In the genomic region with DNA sequence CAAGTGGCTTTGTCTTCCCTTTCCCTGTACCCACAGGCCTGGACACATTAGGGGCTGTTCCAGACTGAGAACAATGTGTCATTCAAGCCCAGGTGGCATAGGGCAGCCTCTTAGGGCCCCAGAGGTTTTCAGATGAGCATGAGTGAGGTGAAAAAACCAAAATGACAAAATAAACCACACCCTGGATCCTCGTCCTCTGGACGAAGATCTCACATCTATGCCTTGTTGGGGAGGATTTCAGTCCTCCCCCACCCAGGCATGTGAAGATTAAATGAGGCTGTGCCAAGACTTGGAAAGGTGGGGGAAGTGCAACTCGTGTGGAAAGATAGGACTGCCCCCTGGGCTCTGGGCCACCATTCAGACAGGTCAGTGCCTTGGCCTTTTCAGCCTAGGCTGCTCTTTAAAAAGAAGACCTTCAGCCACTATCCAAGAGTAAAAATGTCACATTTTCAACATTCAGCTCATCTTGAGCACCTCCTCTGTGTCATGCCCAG, we compare ENCODE assay signal across 11 cellular contexts. TPM values are rescaled to one million over a fixed set of nuclear protein-coding genes. Genes with fewer than 3 reads are reported as not detected.
DNase-seq lines count a peak whose midpoint lies in the region; ATAC-seq and TF ChIP-seq lines count a peak whose summit lies in the region.
"Had no signal": no experiment of that assay in that cellular context is flagged by ENCODE, and none has a peak within 500 bp of the region (broad histone marks: within the 10 kb centered on the region; RNA-seq: fewer than 3 reads in every experiment).

No MANE protein-coding gene starts in this region.

- TF ChIP-seq CTCF in CD8-positive, alpha-beta T cell (IDR thresholded peaks at IDR 0.05): no peak
- no peak for TF ChIP-seq CTCF in mucosa of descending colon (IDR thresholded peaks at IDR 0.05)
- no peak for TF ChIP-seq CTCF in uterus (IDR thresholded peaks at IDR 0.05)

- H3K36me3 Mint-ChIP-seq in CD8-positive, alpha-beta T cell: peaks cover 16% of the 10 kb centered on the region
- peaks cover 2% of the 10 kb centered on the region for H3K36me3 Mint-ChIP-seq in activated naive CD8-positive, alpha-beta T cell

- peak overlapping the region; percentile 11 for H3K4me3 Mint-ChIP-seq in CD8-positive, alpha-beta T cell
- peak overlapping the region; percentile 59 for H3K4me3 Mint-ChIP-seq in activated naive CD8-positive, alpha-beta T cell

- H3K4me1 Mint-ChIP-seq in CD8-positive, alpha-beta T cell (ENCODE audit: low read depth): peaks cover 70% of the 10 kb centered on the region
- peaks cover 77% of the 10 kb centered on the region for H3K4me1 Mint-ChIP-seq in activated naive CD8-positive, alpha-beta T cell (ENCODE audit: low read depth)

- no peak for TF ChIP-seq POLR2A in uterus (IDR thresholded peaks at IDR 0.05)

- H3K36me3 ChIP-seq in CD8-positive, alpha-beta T cell (ENCODE audit: insufficient read depth, low read length): peaks cover 4% of the 10 kb centered on the region
- H3K36me3 ChIP-seq in KOPT-K1 (ENCODE audit: insufficient read depth, low read length) (peaks cover 5% of the 10 kb centered on the region; the same call in 1 of the 2 replicates), mucosa of descending colon (ENCODE audit: low read depth) (no peaks in the 10 kb centered on the region), uterus (no peaks in the 10 kb centered on the region)

- H3K9me3 Mint-ChIP-seq in CD8-positive, alpha-beta T cell: no peaks in the 10 kb centered on the region
- no peaks in the 10 kb centered on the region for H3K9me3 Mint-ChIP-seq in activated naive CD8-positive, alpha-beta T cell (ENCODE audit: low read depth)

- H3K27me3 Mint-ChIP-seq in CD8-positive, alpha-beta T cell (ENCODE audit: low read depth): no peaks in the 10 kb centered on the region
- no peaks in the 10 kb centered on the region for H3K27me3 Mint-ChIP-seq in activated naive CD8-positive, alpha-beta T cell

- H3K27ac Mint-ChIP-seq in CD8-positive, alpha-beta T cell: peak overlapping the region; percentile 94
- H3K27ac Mint-ChIP-seq in activated naive CD8-positive, alpha-beta T cell: peak overlapping the region; percentile 82

- H3K27ac ChIP-seq in CD8-positive, alpha-beta T cell (ENCODE audit: low read depth, low read length): peak overlapping the region; percentile 38
- H3K27ac ChIP-seq in KOPT-K1 (ENCODE audit: low read depth, low read length, poor library complexity, severe bottlenecking): peak overlapping the region; percentile 74
- peak overlapping the region in 1 of 2 donors; percentile 5 for H3K27ac ChIP-seq in uterus
- H3K27ac ChIP-seq: VCaP had no signal

- no peak overlapping the region for H3K4me3 ChIP-seq in CD8-positive, alpha-beta T cell (ENCODE audit: low read depth, low read length)
- H3K4me3 ChIP-seq in mucosa of descending colon: no peak overlapping the region
- no peak overlapping the region for H3K4me3 ChIP-seq in uterus

- DNase-seq in CD8-positive, alpha-beta T cell: peak in 2 of 7 experiments; percentile 29 to 46
- no peak for DNase-seq in mucosa of descending colon
- no peak for DNase-seq in cerebellum (ENCODE audit: low spot score)
- no peak for DNase-seq in uterus
- DNase-seq in DMS53 (lab: John Stamatoyannopoulos, UW): no peak
- DNase-seq: NCI-H1694 treated with DMSO at 0.1 percent for 48 hours had no signal

- H3K9me3 ChIP-seq in CD8-positive, alpha-beta T cell (ENCODE audit: low read length): no peaks in the 10 kb centered on the region
- no peaks in the 10 kb centered on the region for H3K9me3 ChIP-seq in KOPT-K1 (ENCODE audit: insufficient read depth, low read length, poor library complexity, severe bottlenecking)
- no peaks in the 10 kb centered on the region for H3K9me3 ChIP-seq in mucosa of descending colon
- H3K9me3 ChIP-seq in uterus: no peaks in the 10 kb centered on the region

- CTCF ChIA-PET in CD8-positive, alpha-beta T cell (lab: Charles Lee): interaction anchor here (1.0 to 14.9 kb wide), 7 partner anchors 14 to 243 kb away, joined by 6 to 628 read pairs (median 71); a partner anchor contains a TSS

- POLR2A ChIA-PET in CD8-positive, alpha-beta T cell (lab: Charles Lee): interaction anchor here (1.0 to 4.9 kb wide), 2 partner anchors 68 to 165 kb away, joined by 3 to 75 read pairs; no protein-coding TSS in a partner anchor

- intact Hi-C loops in CD8-positive, alpha-beta T cell (cut with DNase I, micrococcal nuclease): loop anchor here (1.0 to 10.0 kb wide), 5 partner anchors 19 to 317 kb away; a partner anchor contains a TSS
- intact Hi-C loops in mucosa of descending colon (cut with DNase I, micrococcal nuclease): loop anchor here in 1 of 2 donors (10.0 kb wide), 1 partner anchor 177 kb away; no protein-coding TSS in a partner anchor
- intact Hi-C loops in uterus (cut with DNase I; ENCODE audit: low total_unique reads): loop anchor here (5.0 kb wide), 1 partner anchor 175 kb away; no protein-coding TSS in a partner anchor

- ATAC-seq in CD8-positive, alpha-beta T cell: peak; percentile 30
- ATAC-seq in mucosa of descending colon (peak; percentile 2), GM18873 (IDR thresholded peaks at IDR 0.05; ENCODE audit: low FRiP score, unreplicated experiment) (no peak)

- H3K27me3 ChIP-seq in CD8-positive, alpha-beta T cell (ENCODE audit: insufficient read depth, low read length): no peaks in the 10 kb centered on the region
- H3K27me3 ChIP-seq in uterus: no peaks in the 10 kb centered on the region

- H3K4me1 ChIP-seq in CD8-positive, alpha-beta T cell (ENCODE audit: insufficient read depth, low read length): peaks cover 62% of the 10 kb centered on the region
- H3K4me1 ChIP-seq in mucosa of descending colon (ENCODE audit: low read depth): peaks cover 4% of the 10 kb centered on the region
- no peaks in the 10 kb centered on the region for H3K4me1 ChIP-seq in uterus

RNA-seq across cellular contexts. Expression of a gene that starts 32.8 kb away (rescaled TPM):
- not detected for total RNA-seq in CD8-positive, alpha-beta T cell
- total RNA-seq in mucosa of descending colon: not detected
- total RNA-seq in cerebellum: not detected
- under 1 TPM in 1 of 4 donors, not detected in 3; 0.76 TPM for total RNA-seq in uterus
- total RNA-seq: OCI-LY7 had no signal

RNA-seq across cellular contexts. Expression of a gene that starts 34.5 kb away (rescaled TPM):
- 1 to 10 TPM in 1 of 2 experiments, under 1 TPM in 1; 0.78 to 1.0 TPM for total RNA-seq in CD8-positive, alpha-beta T cell
- total RNA-seq in mucosa of descending colon (1 to 10 TPM; 1.0 to 2.9 (median 2.8) TPM), cerebellum (0.18 TPM), uterus (1 to 10 TPM in 1 of 4 donors, under 1 TPM in 1, not detected in 2; 0.55 to 3.2 TPM)
- total RNA-seq: OCI-LY7 had no signal

RNA-seq across cellular contexts. Expression of a gene that starts 53.1 kb away (rescaled TPM):
- total RNA-seq in CD8-positive, alpha-beta T cell: 100 to 1,000 TPM; 218 to 225 TPM
- total RNA-seq in mucosa of descending colon (10 to 100 TPM; 68.4 to 75.2 (median 72.1) TPM), cerebellum (14.6 TPM), uterus (10 to 100 TPM; 17.1 to 89.2 (median 27.4) TPM)
